1 cellular context compared by ENCODE assay signal in genomic region chr1:16156848-16157495, GRCh38.
TF ChIP-seq lines count a peak whose summit lies in the region.

No MANE protein-coding gene starts in this region.

TF ChIP-seq in A549, 52 proteins besides CTCF, POLR2A, EP300 and RAD21 (continued from another document):
- TF ChIP-seq REST (IDR thresholded peaks at IDR 0.05) (no peak), CHD4 (IDR thresholded peaks at IDR 0.05; ENCODE audit: borderline replicate concordance) (no peak), JUN (IDR thresholded peaks at IDR 0.05) (no peak), RNF2 (IDR thresholded peaks at IDR 0.05; ENCODE audit: borderline replicate concordance, low read depth) (no peak), PHF8 (IDR thresholded peaks at IDR 0.05; ENCODE audit: borderline replicate concordance, low read depth) (no peak)
TF ChIP-seq in A549: peak in this region for 0.
